Comparison of ENCODE assay signal across 13 cellular contexts in the genomic region with DNA sequence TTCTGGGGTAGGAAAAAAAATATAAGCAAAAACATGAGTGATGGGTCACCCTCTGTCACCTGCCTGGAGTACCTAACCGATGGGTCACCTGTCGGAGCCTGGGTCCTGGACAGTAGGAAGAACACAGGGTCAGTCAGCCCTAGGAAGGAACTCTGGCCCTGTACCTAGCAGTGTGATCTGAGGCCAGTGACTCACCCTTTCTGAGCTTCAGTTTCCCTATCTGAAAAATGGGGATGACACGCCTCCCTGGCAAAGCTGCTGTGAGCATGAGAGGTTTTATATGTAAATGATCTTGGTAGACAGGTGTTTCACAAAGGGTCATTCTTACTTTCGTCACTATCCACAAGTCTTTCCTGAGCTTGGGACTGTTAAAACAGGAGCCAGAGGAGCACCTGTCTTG.
"Had no signal": no experiment of that assay in that cellular context is flagged by ENCODE, and none has a peak within 500 bp of the region (broad histone marks: within the 10 kb centered on the region; RNA-seq: fewer than 3 reads in every experiment).

No MANE protein-coding gene starts in this region.

- DNase-seq: Kasumi-1; MM.1S; NCI-H1092 treated with DMSO at 0.1 percent for 48 hours; NCI-H1436; NCI-H2171 treated with DMSO at 0.1 percent for 48 hours; NCI-H345; NCI-H774; NK-92 treated with Interleukin-12 subunit alpha and Interleukin-12 subunit beta, amount 100 ng/mL, for 24 hours; PC-9; Peyer's patch; SHP77 treated with DMSO at 0.1 percent for 48 hours; SJCRH30 had no signal

- H3K4me3 Mint-ChIP-seq: IgD-negative memory B cell had no signal

- H3K27ac Mint-ChIP-seq: IgD-negative memory B cell had no signal
